7 cellular contexts compared by ENCODE assay signal in the genomic region with DNA sequence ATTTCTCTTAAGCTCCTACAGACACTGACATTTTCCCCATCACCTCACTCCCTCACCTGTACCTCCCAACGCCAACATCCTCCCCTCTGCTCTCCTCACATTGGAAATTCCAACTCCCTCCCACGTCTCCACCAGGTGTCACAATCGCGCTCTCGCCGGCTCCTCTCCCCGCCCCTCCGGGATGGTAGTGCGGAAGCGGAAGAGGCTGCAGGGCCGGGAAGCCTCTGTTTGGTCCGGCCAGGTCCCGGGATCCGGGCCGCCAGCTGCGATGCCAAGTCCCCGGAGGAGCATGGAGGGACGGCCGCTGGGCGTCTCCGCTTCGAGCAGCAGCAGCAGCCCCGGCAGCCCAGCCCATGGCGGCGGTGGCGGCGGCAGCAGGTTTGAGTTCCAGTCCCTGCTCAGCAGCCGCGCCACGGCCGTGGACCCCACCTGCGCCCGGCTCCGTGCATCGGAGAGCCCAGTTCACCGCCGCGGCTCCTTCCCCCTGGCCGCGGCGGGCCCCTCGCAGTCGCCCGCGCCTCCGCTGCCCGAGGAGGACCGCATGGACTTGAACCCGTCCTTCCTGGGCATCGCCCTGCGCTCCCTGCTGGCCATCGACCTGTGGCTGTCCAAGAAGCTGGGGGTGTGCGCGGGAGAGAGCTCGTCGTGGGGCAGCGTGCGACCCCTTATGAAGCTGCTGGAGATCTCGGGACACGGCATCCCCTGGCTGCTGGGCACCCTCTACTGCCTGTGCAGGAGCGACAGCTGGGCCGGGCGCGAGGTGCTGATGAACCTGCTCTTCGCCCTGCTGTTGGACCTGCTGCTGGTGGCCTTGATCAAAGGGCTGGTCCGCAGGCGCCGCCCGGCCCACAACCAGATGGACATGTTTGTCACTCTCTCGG. TPM values are rescaled to one million over a fixed set of nuclear protein-coding genes. Genes with fewer than 3 reads are reported as not detected.
DNase-seq lines count a peak whose midpoint lies in the region; ATAC-seq and TF ChIP-seq lines count a peak whose summit lies in the region.

A gene (plus strand): TSS at position 187 of the 881 bp plus-strand sequence. CDS start 82 bp downstream, at position 269.

- H4K20me1 ChIP-seq in hepatocyte (ENCODE audit: insufficient read depth, poor library complexity, severe bottlenecking): no peaks in the 10 kb centered on the region

- H3K4me2 ChIP-seq in hepatocyte: peak within 1 kb of the TSS; percentile 93

- H3K4me3 ChIP-seq in hepatocyte: peak within 1 kb of the TSS; percentile 93

- H3K27me3 ChIP-seq in hepatocyte: no peaks in the 10 kb centered on the region

- peak within 1 kb of the TSS; percentile 77 for H3K27ac Mint-ChIP-seq in T-helper 2 cell treated with Interferon-gamma antibody and Interleukin-4, amounts not matched to agents 5 μg/mL and 100 μg/mL, for 36 hours

- H2AFZ ChIP-seq in hepatocyte: peak within 1 kb of the TSS; percentile 87

- peaks cover 39% of the 10 kb centered on the region for H3K4me1 ChIP-seq in hepatocyte (ENCODE audit: insufficient read depth)

- DNase-seq in NCI-H146 treated with DMSO at 0.1 percent for 48 hours (lab: John Stamatoyannopoulos, UW; ENCODE audit: unreplicated experiment): peak; percentile 95
- DNase-seq in T-helper 2 cell treated with Interferon-gamma antibody and Interleukin-4, amounts not matched to agents 5 μg/mL and 100 μg/mL, for 36 hours (ENCODE audit: low spot score): peak; percentile 76
- DNase-seq in astrocyte of the hippocampus (ENCODE audit: low read depth, low spot score): peak; percentile 92
- peak; percentile 95 for DNase-seq in hepatocyte (ENCODE audit: low spot score)
- peak; percentile 90 for DNase-seq in retina

- peaks cover 3% of the 10 kb centered on the region for H3K36me3 Mint-ChIP-seq in T-helper 2 cell treated with Interferon-gamma antibody and Interleukin-4, amounts not matched to agents 5 μg/mL and 100 μg/mL, for 36 hours (ENCODE audit: low read depth)

- 2% methylated on average over 68 of the region's 70 CpGs for WGBS in hepatocyte (ENCODE audit: low lambda C conversion rate, missing lambda C conversion rate)

- peak within 1 kb of the TSS; percentile 90 for H3K4me3 Mint-ChIP-seq in T-helper 2 cell treated with Interferon-gamma antibody and Interleukin-4, amounts not matched to agents 5 μg/mL and 100 μg/mL, for 36 hours

- TF ChIP-seq CTCF in hepatocyte (IDR thresholded peaks at IDR 0.05; ENCODE audit: poor library complexity): peak; percentile 59

- H3K4me1 Mint-ChIP-seq in T-helper 2 cell treated with Interferon-gamma antibody and Interleukin-4, amounts not matched to agents 5 μg/mL and 100 μg/mL, for 36 hours (ENCODE audit: low read depth): peaks cover 43% of the 10 kb centered on the region

- no peaks in the 10 kb centered on the region for H3K9me3 Mint-ChIP-seq in T-helper 2 cell treated with Interferon-gamma antibody and Interleukin-4, amounts not matched to agents 5 μg/mL and 100 μg/mL, for 36 hours

- no peaks in the 10 kb centered on the region for H3K9me2 ChIP-seq in hepatocyte (replicated peaks; ENCODE audit: insufficient read depth)

- no peaks in the 10 kb centered on the region for H3K9me3 ChIP-seq in hepatocyte (ENCODE audit: low read depth)

- no peaks in the 10 kb centered on the region for H3K36me3 ChIP-seq in hepatocyte (replicated peaks; ENCODE audit: insufficient read depth, low read depth)

- ATAC-seq in GM18502 (IDR thresholded peaks at IDR 0.05; ENCODE audit: poor library complexity, unreplicated experiment): peak; percentile 87
- ATAC-seq in HG02852 (IDR thresholded peaks at IDR 0.05; ENCODE audit: unreplicated experiment): peak; percentile 90

- H3K27ac ChIP-seq in hepatocyte: peak within 1 kb of the TSS; percentile 96

- H3K27me3 Mint-ChIP-seq in T-helper 2 cell treated with Interferon-gamma antibody and Interleukin-4, amounts not matched to agents 5 μg/mL and 100 μg/mL, for 36 hours (ENCODE audit: low read depth): peaks cover 17% of the 10 kb centered on the region

- peaks cover 25% of the 10 kb centered on the region for H3K79me2 ChIP-seq in hepatocyte

RNA-seq across cellular contexts. Expression of the gene that starts here (rescaled TPM):
- 28.1 and 32.1 TPM in 2 replicates for total RNA-seq in hepatocyte
- polyA plus RNA-seq in hepatocyte: 19.6 and 23.5 TPM in 2 replicates

Comparison
In these comparisons a context has a peak if more than half of its experiments do, and no peak if none do; other contexts are left out.
1. Peak in every context shown above with its lines: DNase-seq, ATAC-seq, H3K4me3 ChIP-seq and H3K27ac ChIP-seq.